In the genomic region with DNA sequence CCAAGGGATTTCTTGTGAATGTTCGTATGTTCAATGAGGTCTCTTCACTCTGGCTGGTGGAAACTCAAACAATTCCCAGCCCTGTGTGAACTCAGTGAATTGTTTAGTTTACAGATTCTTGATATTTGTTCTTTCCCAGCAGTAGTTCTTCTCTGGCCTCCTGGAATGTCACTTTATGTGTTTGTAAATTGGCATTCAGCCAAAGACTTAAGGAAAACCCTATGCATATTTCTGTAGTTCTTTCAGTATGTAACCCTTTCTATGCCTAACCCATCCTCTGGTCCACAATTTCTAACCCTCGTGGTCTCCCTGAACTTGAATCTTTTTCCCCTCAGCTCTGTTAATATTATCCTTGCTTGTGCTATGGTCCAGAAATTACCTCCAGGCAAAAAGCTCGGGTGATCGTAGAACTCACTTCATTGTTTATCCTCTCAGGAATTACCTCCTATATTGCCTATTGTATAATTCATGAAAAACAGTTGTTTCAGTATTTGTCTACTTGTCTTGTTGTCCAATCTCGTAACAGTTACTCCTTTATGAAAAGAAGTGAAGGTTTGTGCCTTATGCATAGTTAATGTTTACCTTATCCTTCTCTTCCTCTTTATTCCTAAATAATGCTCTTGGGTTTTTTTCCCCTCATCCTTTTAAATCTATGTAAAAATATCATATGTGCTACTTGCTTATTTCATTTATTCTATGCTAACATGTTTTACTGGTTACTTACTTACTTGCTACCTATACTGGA, we compare ENCODE assay signal across 14 cellular contexts. TPM values are rescaled to one million over a fixed set of nuclear protein-coding genes. Genes with fewer than 3 reads are reported as not detected.
A peak's percentile ranks its signal among the peaks of the same experiment; 100 is the strongest.
DNase-seq lines count a peak whose midpoint lies in the region; ATAC-seq, FAIRE-seq and TF ChIP-seq lines count a peak whose summit lies in the region.
"Had no signal": no experiment of that assay in that cellular context is flagged by ENCODE, and none has a peak within 500 bp of the region (broad histone marks: within the 10 kb centered on the region; RNA-seq: fewer than 3 reads in every experiment).

No MANE protein-coding gene starts in this region.

- H3K36me3 ChIP-seq in fibroblast of lung (ENCODE audit: control insufficient read depth, insufficient read depth, low read length) (no peaks in the 10 kb centered on the region), pancreas (no peaks in the 10 kb centered on the region)

- H3K23ac ChIP-seq in H9 (ENCODE audit: insufficient read length, low read depth, low read length), result no peak overlapping the region

- H3K27me3 ChIP-seq in H9 (ENCODE audit: insufficient read depth, low read length) (no peaks in the 10 kb centered on the region), fibroblast of lung (ENCODE audit: control insufficient read depth, insufficient read depth, low read length) (no peaks in the 10 kb centered on the region), pancreas (no peaks in the 10 kb centered on the region)
- H3K27me3 ChIP-seq: testis had no signal

- no peaks in the 10 kb centered on the region for H3K79me1 ChIP-seq in H9 (ENCODE audit: insufficient read depth, low read depth, low read length, poor library complexity, severe bottlenecking)

- H3K36me3 Mint-ChIP-seq in H9 (ENCODE audit: insufficient read depth in 1 of 3, low read depth in 3 of 3), result no peaks in the 10 kb centered on the region; a peak in 2 of 7 replicates
- H3K36me3 Mint-ChIP-seq in activated CD4-positive, alpha-beta T cell treated with anti-CD3 and anti-CD28 coated beads for 36 hours (ENCODE audit: low read depth), result no peaks in the 10 kb centered on the region
- H3K36me3 Mint-ChIP-seq: activated CD8-positive, alpha-beta memory T cell treated with anti-CD3 and anti-CD28 coated beads, Interleukin-2, amount 10 ng/mL, durations not matched to agents 7 days and 5 days had no signal

- no peak overlapping the region for H3K4me3 ChIP-seq in fibroblast of lung (replicated peaks in 1 of 4; ENCODE audit: control extremely low read depth in 1 of 4, insufficient read depth in 1 of 4, low read depth in 3 of 4, low read length in 4 of 4)
- no peak overlapping the region for H3K4me3 ChIP-seq in pancreas
- H3K4me3 ChIP-seq: testis had no signal

- H3K79me2 ChIP-seq in H9 (ENCODE audit: insufficient read depth, low read length) (no peaks in the 10 kb centered on the region), fibroblast of lung (ENCODE audit: control insufficient read depth, insufficient read depth, low read length) (no peaks in the 10 kb centered on the region)

- no peak overlapping the region for H2BK5ac ChIP-seq in H9 (ENCODE audit: insufficient read length, low read length)

- H4K20me1 ChIP-seq in H9 (ENCODE audit: control insufficient read depth, insufficient read depth, insufficient read length), result no peaks in the 10 kb centered on the region
- no peaks in the 10 kb centered on the region for H4K20me1 ChIP-seq in fibroblast of lung (ENCODE audit: control insufficient read depth, extremely low read depth, insufficient read depth, low read length)

- no peak overlapping the region for H2BK20ac ChIP-seq in H9 (ENCODE audit: low read depth, low read length, poor library complexity, severe bottlenecking)

- CTCF ChIA-PET in activated CD4-positive, alpha-beta T cell treated with anti-CD3 and anti-CD28 coated beads for 36 hours (lab: Charles Lee), result interaction anchor here (0.6 to 1.1 kb wide), 4 partner anchors 8 to 120 kb away, joined by 3 read pairs; no protein-coding TSS in a partner anchor

- H3K4ac ChIP-seq in H9 (ENCODE audit: low read depth, low read length), result no peak overlapping the region

- peak; percentile 31 to 91 (median 70) for ATAC-seq in pancreas
- no peak for ATAC-seq in activated CD4-positive, alpha-beta T cell treated with anti-CD3 and anti-CD28 coated beads for 36 hours
- ATAC-seq: activated CD8-positive, alpha-beta memory T cell treated with anti-CD3 and anti-CD28 coated beads, Interleukin-2, amount 10 ng/mL, durations not matched to agents 7 days and 5 days had no signal

- H3K4me1 ChIP-seq in H9 (ENCODE audit: insufficient read depth, low read length) (peaks cover 5% of the 10 kb centered on the region; the same call in 1 of the 2 replicates), fibroblast of lung (ENCODE audit: control insufficient read depth, extremely low read depth, insufficient read depth, low read length) (no peaks in the 10 kb centered on the region), pancreas (peaks cover 0 to 11% (median 6%) of the 10 kb centered on the region in 3 donors)
- H3K4me1 ChIP-seq: testis had no signal

- TF ChIP-seq CTCF in H9 (conservative IDR thresholded peaks at IDR 0.05) (no peak), fibroblast of lung (conservative IDR thresholded peaks at IDR 0.05 in 1 of 2, IDR thresholded peaks at IDR 0.05 in 1 of 2; ENCODE audit: low read depth in 1 of 2, low read length in 2 of 2) (no peak), pancreas (IDR thresholded peaks at IDR 0.05) (no peak)

- H3K4me3 Mint-ChIP-seq in H9, result peak overlapping the region; percentile 7 to 28; a peak in 1 of 5 replicates
- no peak overlapping the region for H3K4me3 Mint-ChIP-seq in activated CD4-positive, alpha-beta T cell treated with anti-CD3 and anti-CD28 coated beads for 36 hours
- H3K4me3 Mint-ChIP-seq: activated CD8-positive, alpha-beta memory T cell treated with anti-CD3 and anti-CD28 coated beads, Interleukin-2, amount 10 ng/mL, durations not matched to agents 7 days and 5 days had no signal

- H3K9me3 ChIP-seq in H9 (ENCODE audit: control insufficient read depth, low read depth, low read length) (no peaks in the 10 kb centered on the region), fibroblast of lung (ENCODE audit: control insufficient read depth, insufficient read depth, low read depth, low read length) (no peaks in the 10 kb centered on the region), pancreas (no peaks in the 10 kb centered on the region)
- H3K9me3 ChIP-seq: testis had no signal

- H3K18ac ChIP-seq in H9 (ENCODE audit: insufficient read length, low read depth, low read length), result no peak overlapping the region

- peak overlapping the region; percentile 40 for H2AFZ ChIP-seq in H9 (ENCODE audit: low read length)
- no peak overlapping the region for H2AFZ ChIP-seq in fibroblast of lung (ENCODE audit: low read length)

- no peaks in the 10 kb centered on the region for H3K23me2 ChIP-seq in H9 (ENCODE audit: insufficient read length, low read depth, low read length, poor library complexity, severe bottlenecking)

- H3T11ph ChIP-seq in H9 (ENCODE audit: low read length), result no peak overlapping the region

- DNase-seq in H9, result no peak
- peak; percentile 39 for DNase-seq in RPMI7951 (ENCODE audit: low read depth)
- peak; percentile 60 to 68 for DNase-seq in fibroblast of lung (ENCODE audit: low read depth in 2 of 2)
- DNase-seq in pancreas, result no peak
- no peak for DNase-seq in DMS153 treated with DMSO at 0.1 percent for 48 hours (lab: John Stamatoyannopoulos, UW; ENCODE audit: unreplicated experiment)
- no peak for DNase-seq in NCI-H2227 treated with DMSO at 0.1 percent for 48 hours (lab: John Stamatoyannopoulos, UW)
- DNase-seq in GOT3 (lab: John Stamatoyannopoulos, UW), result no peak
- no peak for DNase-seq in activated CD4-positive, alpha-beta T cell treated with anti-CD3 and anti-CD28 coated beads for 36 hours
- DNase-seq: activated CD8-positive, alpha-beta memory T cell treated with anti-CD3 and anti-CD28 coated beads, Interleukin-2, amount 10 ng/mL, durations not matched to agents 7 days and 5 days; NCI-H1436 treated with DMSO at 0.1 percent for 48 hours; T-helper 9 cell; testis had no signal

- H2AK5ac ChIP-seq in H9 (ENCODE audit: insufficient read length, low read length), result no peak overlapping the region

- H3K14ac ChIP-seq in H9 (ENCODE audit: insufficient read depth, low read length), result no peak overlapping the region

- no peak overlapping the region for H2BK120ac ChIP-seq in H9 (ENCODE audit: low read depth, low read length, poor library complexity, severe bottlenecking)

- no peak overlapping the region for H2BK15ac ChIP-seq in H9 (ENCODE audit: low read depth, low read length)

- H3K4me2 ChIP-seq in H9 (ENCODE audit: insufficient read depth, insufficient read length, low read length) (peak overlapping the region; percentile 2), fibroblast of lung (ENCODE audit: extremely low read depth, insufficient read depth, low read length) (no peak overlapping the region)

- H3K4me1 Mint-ChIP-seq in H9, result peaks cover 42 to 44% of the 10 kb centered on the region in 2 experiments
- no peaks in the 10 kb centered on the region for H3K4me1 Mint-ChIP-seq in activated CD4-positive, alpha-beta T cell treated with anti-CD3 and anti-CD28 coated beads for 36 hours
- H3K4me1 Mint-ChIP-seq: activated CD8-positive, alpha-beta memory T cell treated with anti-CD3 and anti-CD28 coated beads, Interleukin-2, amount 10 ng/mL, durations not matched to agents 7 days and 5 days had no signal

- H3K27me3 Mint-ChIP-seq in H9 (ENCODE audit: low read depth), result no peaks in the 10 kb centered on the region
- peaks cover 2% of the 10 kb centered on the region for H3K27me3 Mint-ChIP-seq in activated CD4-positive, alpha-beta T cell treated with anti-CD3 and anti-CD28 coated beads for 36 hours

- WGBS in H9 (ENCODE audit: extremely low coverage, insufficient read length, low lambda C conversion rate), result no CpG with 5 or more reads among the region's 5 CpGs
- 23 to 27% methylated on average over 5 of the region's 5 CpGs for WGBS in pancreas, 2 donors

- H3K9me3 Mint-ChIP-seq in H9, result no peaks in the 10 kb centered on the region; a peak in 1 of 5 replicates
- H3K9me3 Mint-ChIP-seq in activated CD4-positive, alpha-beta T cell treated with anti-CD3 and anti-CD28 coated beads for 36 hours (ENCODE audit: low read depth), result no peaks in the 10 kb centered on the region

- H3K27ac Mint-ChIP-seq in H9, result peak overlapping the region in 2 of 3 experiments; percentile 46 to 85; a peak in 5 of 7 replicates
- H3K27ac Mint-ChIP-seq in activated CD4-positive, alpha-beta T cell treated with anti-CD3 and anti-CD28 coated beads for 36 hours, result no peak overlapping the region
- H3K27ac Mint-ChIP-seq: activated CD8-positive, alpha-beta memory T cell treated with anti-CD3 and anti-CD28 coated beads, Interleukin-2, amount 10 ng/mL, durations not matched to agents 7 days and 5 days had no signal

- no peak overlapping the region for H3K56ac ChIP-seq in H9 (ENCODE audit: insufficient read length, low read depth, low read length)

- no peak overlapping the region for H4K5ac ChIP-seq in H9 (ENCODE audit: insufficient read length, low read depth, low read length)

- H3K27ac ChIP-seq in H9 (ENCODE audit: insufficient read length, low read depth, low read length) (no peak overlapping the region), fibroblast of lung (ENCODE audit: insufficient read depth, low read length) (no peak overlapping the region), pancreas (no peak overlapping the region)
- H3K27ac ChIP-seq: testis had no signal

- no peak overlapping the region for H2BK12ac ChIP-seq in H9 (ENCODE audit: insufficient read length, low read depth, low read length)

- H3K9ac ChIP-seq in H9 (ENCODE audit: extremely low read depth, insufficient read length, low read length) (no peak overlapping the region), fibroblast of lung (ENCODE audit: insufficient read depth, low read length) (no peak overlapping the region)

- no peak overlapping the region for H4K91ac ChIP-seq in H9 (ENCODE audit: insufficient read length, low read depth, low read length)

- intact Hi-C loops in pancreas (cut with DNase I), result no loop called here
- intact Hi-C loops in activated CD4-positive, alpha-beta T cell treated with anti-CD3 and anti-CD28 coated beads for 36 hours (cut with DNase I, micrococcal nuclease), result no loop called here

- POLR2A ChIA-PET in activated CD4-positive, alpha-beta T cell treated with anti-CD3 and anti-CD28 coated beads for 36 hours (lab: Charles Lee), result no interaction called here

- no peak overlapping the region for H4K8ac ChIP-seq in H9 (replicated peaks; ENCODE audit: insufficient read length, low read depth, low read length)

- FAIRE-seq in pancreas (lab: Jason Lieb, UNC), result peak; percentile 20

RNA-seq across cellular contexts. Expression of a gene that starts 23.7 kb away (rescaled TPM):
- total RNA-seq in H9 (2021) (not detected in 2 replicates), fibroblast of lung (not detected in 2 replicates), pancreas (1 to 10 TPM in 5 of 6 donors, under 1 TPM in 1; 0.83 to 7.8 (median 3.4) TPM)
- total RNA-seq in RPMI7951 (2014; rRNA removed; shearing (Covaris generic)), result not detected in 2 replicates
- polyA plus RNA-seq in fibroblast of lung (not detected in 2 replicates), pancreas (10 to 100 TPM in 1 of 2 donors, 1 to 10 TPM in 1; 5.6 to 19.2 TPM)
- not detected in 2 replicates for polyA plus RNA-seq in fibroblast of lung (2012)
- not detected in 2 replicates for polyA minus RNA-seq in fibroblast of lung (ENCODE audit: low replicate concordance)
- not detected for total RNA-seq in activated CD4-positive, alpha-beta T cell treated with anti-CD3 and anti-CD28 coated beads for 36 hours
- total RNA-seq: activated CD8-positive, alpha-beta memory T cell treated with anti-CD3 and anti-CD28 coated beads, Interleukin-2, amount 10 ng/mL, durations not matched to agents 7 days and 5 days; HT1080; kidney epithelial cell; testis had no signal

Comparison
In these comparisons a context has a peak if more than half of its experiments do, and no peak if none do; other contexts are left out.
1. DNase-seq: peak in RPMI7951 (single experiment) and fibroblast of lung (2 of 2); none in H9 (single experiment), pancreas (0 of 6), DMS153 treated with DMSO at 0.1 percent for 48 hours (single experiment), NCI-H2227 treated with DMSO at 0.1 percent for 48 hours (single experiment), GOT3 (single experiment) and activated CD4-positive, alpha-beta T cell treated with anti-CD3 and anti-CD28 coated beads for 36 hours (single experiment).